Comparison of ENCODE assay signal across 31 cellular contexts in genomic region chr7:157963526-157963925, GRCh38.
"Had no signal": no experiment of that assay in that cellular context is flagged by ENCODE, and none has a peak within 500 bp of the region (broad histone marks: within the 10 kb centered on the region; RNA-seq: fewer than 3 reads in every experiment).

No MANE protein-coding gene starts in this region.

- H3K9me3 ChIP-seq: adrenal gland, ascending aorta had no signal

- H3K4me3 Mint-ChIP-seq: activated CD4-positive, alpha-beta memory T cell treated with anti-CD3 and anti-CD28 coated beads for 36 hours; activated CD4-positive, alpha-beta T cell treated with anti-CD3 and anti-CD28 coated beads for 36 hours; activated CD4-positive, alpha-beta T cell treated with anti-CD3 and anti-CD28 coated beads, Interleukin-2, amount 10 ng/mL, durations not matched to agents 24 days and 14 days; activated CD8-positive, alpha-beta memory T cell treated with anti-CD3 and anti-CD28 coated beads, Interleukin-2, amount 10 ng/mL, durations not matched to agents 7 days and 5 days; activated CD8-positive, alpha-beta T cell treated with anti-CD3 and anti-CD28 coated beads, Interleukin-2, amount 10 ng/mL, durations not matched to agents 7 days and 5 days; activated naive CD4-positive, alpha-beta T cell treated with anti-CD3 and anti-CD28 coated beads for 36 hours; activated naive CD4-positive, alpha-beta T cell treated with anti-CD3 and anti-CD28 coated beads, Interleukin-2, amount 50 U/mL, for 24 hours; activated naive CD8-positive, alpha-beta T cell treated with anti-CD3 and anti-CD28 coated beads for 36 hours; activated naive CD8-positive, alpha-beta T cell treated with anti-CD3 and anti-CD28 coated beads, Interleukin-2, amount 50 U/mL, for 24 hours; activated T-helper 1 cell treated with anti-CD3 and anti-CD28 coated beads, Interleukin-12 subunit alpha, Interleukin-12 subunit beta, Interleukin-2, Interleukin-4 antibody, amounts not matched to agents 30 ng/mL and 10 ng/mL and 1 ng/mL, durations not matched to agents 14 hours and 24 hours and 36 hours; brain; central memory CD8-positive, alpha-beta T cell had no signal

- H3K36me3 Mint-ChIP-seq: activated CD4-positive, alpha-beta memory T cell treated with anti-CD3 and anti-CD28 coated beads for 36 hours; activated CD8-positive, alpha-beta memory T cell treated with anti-CD3 and anti-CD28 coated beads, Interleukin-2, amount 10 ng/mL, durations not matched to agents 7 days and 5 days; activated naive CD4-positive, alpha-beta T cell treated with anti-CD3 and anti-CD28 coated beads, Interleukin-2, amount 50 U/mL, for 24 hours; activated naive CD8-positive, alpha-beta T cell treated with anti-CD3 and anti-CD28 coated beads for 36 hours; brain had no signal

- DNase-seq: activated CD4-positive, alpha-beta memory T cell treated with anti-CD3 and anti-CD28 coated beads for 36 hours; activated CD4-positive, alpha-beta T cell treated with anti-CD3 and anti-CD28 coated beads for 36 hours; activated CD4-positive, alpha-beta T cell treated with anti-CD3 and anti-CD28 coated beads, Interleukin-2, amount 10 ng/mL, durations not matched to agents 24 days and 14 days; activated CD4-positive, CD25-positive, alpha-beta regulatory T cell; activated CD4-positive, CD25-positive, alpha-beta regulatory T cell treated with anti-CD3 and anti-CD28 coated beads, Interleukin-2, amount 50 U/mL, for 72 hours; activated CD8-positive, alpha-beta memory T cell treated with anti-CD3 and anti-CD28 coated beads, Interleukin-2, amount 10 ng/mL, durations not matched to agents 7 days and 5 days; activated CD8-positive, alpha-beta memory T cell treated with anti-CD3 and anti-CD28 coated beads, Interleukin-2, amount 50 U/mL, for 4 hours; activated CD8-positive, alpha-beta T cell treated with anti-CD3 and anti-CD28 coated beads, Interleukin-2, amount 10 ng/mL, durations not matched to agents 7 days and 5 days; activated effector memory CD4-positive, alpha-beta T cell treated with anti-CD3 and anti-CD28 coated beads, Interleukin-2, amount 50 U/mL, for 16 hours; activated naive CD4-positive, alpha-beta T cell treated with anti-CD3 and anti-CD28 coated beads for 36 hours; activated naive CD8-positive, alpha-beta T cell treated with anti-CD3 and anti-CD28 coated beads for 36 hours; activated naive CD8-positive, alpha-beta T cell treated with anti-CD3 and anti-CD28 coated beads, Interleukin-2, amount 50 U/mL, for 24 hours; activated T-cell treated with anti-CD3 and anti-CD28 coated beads, Interleukin-2, amount 50 U/mL, for 1 hour; activated T-cell treated with anti-CD3 and anti-CD28 coated beads, Interleukin-2, amount 50 U/mL, for 48 hours; adrenal gland; effector memory CD4-positive, alpha-beta T cell; erythroblast; foreskin keratinocyte; gastrocnemius medialis; glutamatergic neuron; T-helper 2 cell had no signal

- H3K36me3 ChIP-seq: adrenal gland, ascending aorta, breast epithelium, cardiac muscle cell, esophagus muscularis mucosa, gastrocnemius medialis, heart left ventricle had no signal

- ATAC-seq: activated CD4-positive, alpha-beta T cell treated with anti-CD3 and anti-CD28 coated beads for 36 hours; activated CD8-positive, alpha-beta memory T cell treated with anti-CD3 and anti-CD28 coated beads, Interleukin-2, amount 10 ng/mL, durations not matched to agents 7 days and 5 days; activated CD8-positive, alpha-beta T cell treated with anti-CD3 and anti-CD28 coated beads, Interleukin-2, amount 10 ng/mL, durations not matched to agents 7 days and 5 days; activated naive CD8-positive, alpha-beta T cell treated with anti-CD3 and anti-CD28 coated beads, Interleukin-2, amount 50 U/mL, for 24 hours; foreskin keratinocyte; gastrocnemius medialis; heart left ventricle had no signal

- H3K4me1 Mint-ChIP-seq: activated CD4-positive, alpha-beta T cell treated with anti-CD3 and anti-CD28 coated beads for 36 hours; activated CD4-positive, alpha-beta T cell treated with anti-CD3 and anti-CD28 coated beads, Interleukin-2, amount 10 ng/mL, durations not matched to agents 24 days and 14 days; activated CD8-positive, alpha-beta memory T cell treated with anti-CD3 and anti-CD28 coated beads, Interleukin-2, amount 10 ng/mL, durations not matched to agents 7 days and 5 days; activated naive CD4-positive, alpha-beta T cell treated with anti-CD3 and anti-CD28 coated beads, Interleukin-2, amount 50 U/mL, for 24 hours; activated naive CD8-positive, alpha-beta T cell treated with anti-CD3 and anti-CD28 coated beads for 36 hours; activated naive CD8-positive, alpha-beta T cell treated with anti-CD3 and anti-CD28 coated beads, Interleukin-2, amount 50 U/mL, for 24 hours; brain; central memory CD8-positive, alpha-beta T cell had no signal

- H3K27me3 ChIP-seq: adrenal gland, ascending aorta, foreskin keratinocyte, gastrocnemius medialis had no signal

- H3K27ac ChIP-seq: adrenal gland, ascending aorta, breast epithelium, cardiac muscle cell, esophagus muscularis mucosa, foreskin keratinocyte, gastrocnemius medialis, heart left ventricle had no signal

- H3K4me1 ChIP-seq: adrenal gland, ascending aorta, breast epithelium, esophagus muscularis mucosa, foreskin keratinocyte, gastrocnemius medialis, heart left ventricle had no signal

- H3K27me3 Mint-ChIP-seq: brain had no signal

- H3K27ac Mint-ChIP-seq: activated CD4-positive, alpha-beta memory T cell treated with anti-CD3 and anti-CD28 coated beads for 36 hours; activated CD4-positive, alpha-beta T cell treated with anti-CD3 and anti-CD28 coated beads for 36 hours; activated CD4-positive, alpha-beta T cell treated with anti-CD3 and anti-CD28 coated beads, Interleukin-2, amount 10 ng/mL, durations not matched to agents 24 days and 14 days; activated CD8-positive, alpha-beta memory T cell treated with anti-CD3 and anti-CD28 coated beads, Interleukin-2, amount 10 ng/mL, durations not matched to agents 7 days and 5 days; activated CD8-positive, alpha-beta T cell treated with anti-CD3 and anti-CD28 coated beads, Interleukin-2, amount 10 ng/mL, durations not matched to agents 7 days and 5 days; activated naive CD4-positive, alpha-beta T cell treated with anti-CD3 and anti-CD28 coated beads for 36 hours; activated naive CD4-positive, alpha-beta T cell treated with anti-CD3 and anti-CD28 coated beads, Interleukin-2, amount 50 U/mL, for 24 hours; activated naive CD8-positive, alpha-beta T cell treated with anti-CD3 and anti-CD28 coated beads for 36 hours; activated naive CD8-positive, alpha-beta T cell treated with anti-CD3 and anti-CD28 coated beads, Interleukin-2, amount 50 U/mL, for 24 hours; activated T-helper 1 cell treated with anti-CD3 and anti-CD28 coated beads, Interleukin-12 subunit alpha, Interleukin-12 subunit beta, Interleukin-2, Interleukin-4 antibody, amounts not matched to agents 30 ng/mL and 10 ng/mL and 1 ng/mL, durations not matched to agents 14 hours and 24 hours and 36 hours; activated T-helper 2 cell treated with anti-CD3 and anti-CD28 coated beads, Interferon-gamma antibody, Interleukin-2, Interleukin-4, amounts not matched to agents 10 μg/mL and 5 μg/mL and 100 μg/mL, durations not matched to agents 14 hours and 24 hours and 36 hours; brain had no signal

- H3K9me3 Mint-ChIP-seq: activated CD4-positive, alpha-beta memory T cell treated with anti-CD3 and anti-CD28 coated beads for 36 hours; activated naive CD4-positive, alpha-beta T cell treated with anti-CD3 and anti-CD28 coated beads for 36 hours; activated naive CD4-positive, alpha-beta T cell treated with anti-CD3 and anti-CD28 coated beads, Interleukin-2, amount 50 U/mL, for 24 hours; activated naive CD8-positive, alpha-beta T cell treated with anti-CD3 and anti-CD28 coated beads, Interleukin-2, amount 50 U/mL, for 24 hours; central memory CD8-positive, alpha-beta T cell had no signal

- H3K4me3 ChIP-seq: adrenal gland, ascending aorta, breast epithelium, cardiac muscle cell, esophagus muscularis mucosa, gastrocnemius medialis, heart left ventricle had no signal
